Comparison of ENCODE assay signal across 15 cellular contexts in genomic region chr21:45105906-45106485, GRCh38. TPM values are rescaled to one million over a fixed set of nuclear protein-coding genes. Genes with fewer than 3 reads are reported as not detected.
A peak's percentile ranks its signal among the peaks of the same experiment; 100 is the strongest.
DNase-seq lines count a peak whose midpoint lies in the region; ATAC-seq and TF ChIP-seq lines count a peak whose summit lies in the region.
"Had no signal": no experiment of that assay in that cellular context is flagged by ENCODE, and none has a peak within 500 bp of the region (broad histone marks: within the 10 kb centered on the region; RNA-seq: fewer than 3 reads in every experiment).

No MANE protein-coding gene starts in this region.

- H3K9me3 ChIP-seq in uterus: no peaks in the 10 kb centered on the region
- H3K9me3 ChIP-seq in gastrocnemius medialis: no peaks in the 10 kb centered on the region
- H3K9me3 ChIP-seq: heart left ventricle, SJSA1 had no signal

- no peak overlapping the region for H3K4me3 ChIP-seq in uterus
- H3K4me3 ChIP-seq in gastrocnemius medialis: no peak overlapping the region
- H3K4me3 ChIP-seq: heart left ventricle, SJSA1 had no signal

- no peak for TF ChIP-seq POLR2A in uterus (IDR thresholded peaks at IDR 0.05)
- no peak for TF ChIP-seq POLR2A in gastrocnemius medialis (IDR thresholded peaks at IDR 0.05)

- no peaks in the 10 kb centered on the region for H3K36me3 ChIP-seq in uterus
- no peaks in the 10 kb centered on the region for H3K36me3 ChIP-seq in gastrocnemius medialis
- H3K36me3 ChIP-seq: heart left ventricle, SJSA1 had no signal

- H3K27me3 ChIP-seq in uterus (no peaks in the 10 kb centered on the region), gastrocnemius medialis (no peaks in the 10 kb centered on the region)
- H3K27me3 ChIP-seq: heart left ventricle, SJSA1 had no signal

- peak overlapping the region; percentile 52 for H3K27ac Mint-ChIP-seq in activated T-cell treated with anti-CD3 and anti-CD28 coated beads, Interleukin-2, amount 50 U/mL, for 72 hours

- ATAC-seq in activated T-cell treated with anti-CD3 and anti-CD28 coated beads, Interleukin-2, amount 50 U/mL, for 72 hours (replicated peaks in 1 of 2): no peak
- ATAC-seq in left colon (peak; percentile 25), gastrocnemius medialis (no peak)
- ATAC-seq: heart left ventricle, left cardiac atrium had no signal

- peak overlapping the region; percentile 21 to 53 for H3K4me3 Mint-ChIP-seq in activated T-cell treated with anti-CD3 and anti-CD28 coated beads, Interleukin-2, amount 50 U/mL, for 72 hours

- peak overlapping the region; percentile 99 for H3K27ac ChIP-seq in VCaP
- peak overlapping the region; percentile 57 to 67 for H3K27ac ChIP-seq in uterus
- no peak overlapping the region for H3K27ac ChIP-seq in gastrocnemius medialis
- H3K27ac ChIP-seq: SJSA1 had no signal

- TF ChIP-seq CTCF in VCaP (conservative IDR thresholded peaks at IDR 0.05): no peak
- TF ChIP-seq CTCF in uterus (IDR thresholded peaks at IDR 0.05): no peak
- TF ChIP-seq CTCF in gastrocnemius medialis (IDR thresholded peaks at IDR 0.05 in 4 of 5, conservative IDR thresholded peaks at IDR 0.05 in 1 of 5): no peak

- peaks cover 0 to 2% of the 10 kb centered on the region in 2 donors for H3K9me3 Mint-ChIP-seq in activated T-cell treated with anti-CD3 and anti-CD28 coated beads, Interleukin-2, amount 50 U/mL, for 72 hours

- H3K27me3 Mint-ChIP-seq in activated T-cell treated with anti-CD3 and anti-CD28 coated beads, Interleukin-2, amount 50 U/mL, for 72 hours (ENCODE audit: low read depth): no peaks in the 10 kb centered on the region

- no peak for DNase-seq in activated T-cell treated with anti-CD3 and anti-CD28 coated beads, Interleukin-2, amount 50 U/mL, for 72 hours
- no peak for DNase-seq in activated T-cell treated with anti-CD3 and anti-CD28 coated beads, Interleukin-2, amount 50 U/mL, for 48 hours
- DNase-seq in left colon (no peak), uterus (no peak), HK-2 (ENCODE audit: unreplicated experiment) (no peak), gastrocnemius medialis (no peak)
- DNase-seq in effector CD8-positive, alpha-beta T cell (lab: John Stamatoyannopoulos, UW): no peak
- DNase-seq: DMS153, heart left ventricle, KG1, left cardiac atrium, NCI-H1694 treated with DMSO at 0.1 percent for 48 hours, trophoblast cell had no signal

- in situ Hi-C loops in gastrocnemius medialis (cut with MboI; ENCODE audit: low sequenced_read_pairs in 4 of 4): no loop called here

- H3K36me3 Mint-ChIP-seq in activated T-cell treated with anti-CD3 and anti-CD28 coated beads, Interleukin-2, amount 50 U/mL, for 72 hours (ENCODE audit: insufficient read depth in 2 of 2): no peaks in the 10 kb centered on the region

- intact Hi-C loops in left colon (cut with DNase I, micrococcal nuclease) (no loop called here), uterus (cut with DNase I; ENCODE audit: low total_unique reads) (no loop called here), gastrocnemius medialis (cut with DNase I; ENCODE audit: low total_unique reads) (no loop called here)

- H3K4me1 ChIP-seq in uterus (peaks cover 4 to 7% of the 10 kb centered on the region in 2 donors), gastrocnemius medialis (peaks cover 56 to 58% of the 10 kb centered on the region in 2 donors)

- H3K4me1 Mint-ChIP-seq in activated T-cell treated with anti-CD3 and anti-CD28 coated beads, Interleukin-2, amount 50 U/mL, for 72 hours (ENCODE audit: low read depth): peaks cover 73% of the 10 kb centered on the region

RNA-seq across cellular contexts. Expression of gene ADARB1, which starts 31.6 kb away (rescaled TPM):
- total RNA-seq in activated T-cell treated with anti-CD3 and anti-CD28 coated beads, Interleukin-2, amount 50 U/mL, for 72 hours: 10 to 100 TPM; 41.7 to 45.3 TPM
- total RNA-seq in left colon (10 to 100 TPM in 1 of 2 donors, 1 to 10 TPM in 1; 6.9 to 12.4 TPM), uterus (10 to 100 TPM; 21.8 to 69.6 (median 43.3) TPM), gastrocnemius medialis (10 to 100 TPM in 1 of 4 donors, 1 to 10 TPM in 3; 5.9 to 11.5 (median 6.9) TPM)

Comparison
In these comparisons a context has a peak if more than half of its experiments do, and no peak if none do; other contexts are left out.
1. H3K27ac ChIP-seq: peak in VCaP (single experiment) and uterus (2 of 2); none in gastrocnemius medialis (0 of 4).